Comparison of ENCODE assay signal across 16 cellular contexts in the genomic region with DNA sequence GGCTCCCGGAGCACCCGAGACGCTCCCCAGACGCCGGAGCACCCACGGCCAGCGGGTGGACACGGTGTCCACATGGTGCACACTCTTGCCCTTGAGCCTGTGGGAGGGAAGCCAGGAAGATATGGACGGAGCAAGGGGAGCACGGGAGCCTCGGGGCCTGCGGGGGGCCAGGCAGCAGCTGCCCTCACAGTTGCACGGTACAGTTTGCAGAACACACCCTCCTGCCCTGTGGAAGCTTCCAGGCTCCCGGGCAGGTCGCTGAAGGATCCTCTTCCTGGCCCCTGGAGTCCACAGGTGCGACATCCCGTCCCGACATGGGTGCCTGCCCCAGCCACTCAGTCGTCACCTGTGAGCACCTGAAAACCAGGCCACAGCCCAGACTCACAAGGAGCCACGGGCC.
"Had no signal": no experiment of that assay in that cellular context is flagged by ENCODE, and none has a peak within 500 bp of the region (broad histone marks: within the 10 kb centered on the region; RNA-seq: fewer than 3 reads in every experiment).

No MANE protein-coding gene starts in this region.

- FAIRE-seq: urothelium cell line had no signal

- DNase-seq: activated CD4-positive, alpha-beta T cell treated with anti-CD3 and anti-CD28 coated beads, Interleukin-2, amount 50 U/mL, for 4 hours; activated CD4-positive, CD25-positive, alpha-beta regulatory T cell treated with anti-CD3 and anti-CD28 coated beads, Interleukin-2, amount 50 U/mL, for 72 hours; activated naive CD4-positive, alpha-beta T cell treated with anti-CD3 and anti-CD28 coated beads for 36 hours; central memory CD4-positive, alpha-beta T cell; cortex of kidney; effector memory CD8-positive, alpha-beta T cell; erythroblast; mammary epithelial cell; mucosa of descending colon; naive thymus-derived CD8-positive, alpha-beta T cell; occipital lobe; stimulated activated CD4-positive, alpha-beta T cell treated with anti-CD3 and anti-CD28 coated beads, Interleukin-12 subunit alpha, Interleukin-12 subunit beta, amount 100 ng/mL, for 4 hours; stimulated activated naive CD4-positive, alpha-beta T cell had no signal

- H3K27me3 ChIP-seq: hepatocyte, sigmoid colon had no signal

- ATAC-seq: effector memory CD8-positive, alpha-beta T cell; mucosa of descending colon; naive thymus-derived CD8-positive, alpha-beta T cell had no signal

- H3K4me1 ChIP-seq: sigmoid colon had no signal

- H3K36me3 ChIP-seq: sigmoid colon had no signal

- H3K4me2 ChIP-seq: hepatocyte had no signal

- H2AFZ ChIP-seq: hepatocyte had no signal

- H3K4me3 ChIP-seq: hepatocyte, mucosa of descending colon, sigmoid colon had no signal

- H3K9me3 ChIP-seq: mucosa of descending colon, sigmoid colon had no signal

- H3K79me2 ChIP-seq: hepatocyte had no signal

- H3K27ac ChIP-seq: hepatocyte, sigmoid colon had no signal
